Comparison of ENCODE assay signal across 8 cellular contexts in genomic region chr19:2475702-2476450, GRCh38. TPM values are rescaled to one million over a fixed set of nuclear protein-coding genes. Genes with fewer than 3 reads are reported as not detected.
DNase-seq lines count a peak whose midpoint lies in the region; ATAC-seq and TF ChIP-seq lines count a peak whose summit lies in the region.

A gene with protein sequence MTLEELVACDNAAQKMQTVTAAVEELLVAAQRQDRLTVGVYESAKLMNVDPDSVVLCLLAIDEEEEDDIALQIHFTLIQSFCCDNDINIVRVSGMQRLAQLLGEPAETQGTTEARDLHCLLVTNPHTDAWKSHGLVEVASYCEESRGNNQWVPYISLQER (plus strand): TSS chr19:2476127. CDS start chr19:2476359, 232 bp downstream.

- WGBS in suprapubic skin = under 1% methylated on average over 38 of the region's 70 CpGs

- peak within 1 kb of the TSS; percentile 85 for H3K27ac ChIP-seq in suprapubic skin

- H3K4me1 Mint-ChIP-seq in activated naive CD4-positive, alpha-beta T cell treated with anti-CD3 and anti-CD28 coated beads, Interleukin-2, amount 50 U/mL, for 24 hours = peaks cover 21% of the 10 kb centered on the region

- TF ChIP-seq POLR2A in suprapubic skin (IDR thresholded peaks at IDR 0.05) = peak; percentile 100

- peaks cover 11% of the 10 kb centered on the region for H3K36me3 ChIP-seq in suprapubic skin

- peaks cover 39% of the 10 kb centered on the region for H3K4me1 ChIP-seq in suprapubic skin

- TF ChIP-seq EP300 in suprapubic skin (IDR thresholded peaks at IDR 0.05) = no peak

- DNase-seq in GM04503 (ENCODE audit: low read depth) = peak; percentile 88
- peak; percentile 94 for DNase-seq in NCI-H1092 (lab: John Stamatoyannopoulos, UW)
- DNase-seq in SKM-1 (lab: John Stamatoyannopoulos, UW; ENCODE audit: unreplicated experiment) = peak; percentile 95
- DNase-seq in globus pallidus (ENCODE audit: low spot score) = peak; percentile 97
- peak; percentile 94 for DNase-seq in occipital lobe (lab: John Stamatoyannopoulos, UW)
- DNase-seq in suprapubic skin (ENCODE audit: low spot score in 2 of 2) = peak; percentile 98 to 99

- H3K9me3 ChIP-seq in suprapubic skin = no peaks in the 10 kb centered on the region

- no peak for TF ChIP-seq CTCF in suprapubic skin (IDR thresholded peaks at IDR 0.05)

- peak within 1 kb of the TSS; percentile 95 for H3K4me3 Mint-ChIP-seq in activated naive CD4-positive, alpha-beta T cell treated with anti-CD3 and anti-CD28 coated beads, Interleukin-2, amount 50 U/mL, for 24 hours

- H3K4me3 ChIP-seq in suprapubic skin = peak within 1 kb of the TSS; percentile 89

- H3K27ac Mint-ChIP-seq in activated naive CD4-positive, alpha-beta T cell treated with anti-CD3 and anti-CD28 coated beads, Interleukin-2, amount 50 U/mL, for 24 hours = peak within 1 kb of the TSS; percentile 97

- no peaks in the 10 kb centered on the region for H3K27me3 ChIP-seq in suprapubic skin

- H3K27me3 Mint-ChIP-seq in activated naive CD4-positive, alpha-beta T cell treated with anti-CD3 and anti-CD28 coated beads, Interleukin-2, amount 50 U/mL, for 24 hours = no peaks in the 10 kb centered on the region

- no peaks in the 10 kb centered on the region for H3K9me3 Mint-ChIP-seq in activated naive CD4-positive, alpha-beta T cell treated with anti-CD3 and anti-CD28 coated beads, Interleukin-2, amount 50 U/mL, for 24 hours

- peak; percentile 39 for ATAC-seq in HG02571 (IDR thresholded peaks at IDR 0.05; ENCODE audit: unreplicated experiment)

- H3K36me3 Mint-ChIP-seq in activated naive CD4-positive, alpha-beta T cell treated with anti-CD3 and anti-CD28 coated beads, Interleukin-2, amount 50 U/mL, for 24 hours = peaks cover 9% of the 10 kb centered on the region

RNA-seq across cellular contexts. Expression of the gene that starts here (rescaled TPM):
- total RNA-seq in occipital lobe = 4.7 TPM
- 100 to 1,000 TPM in 1 of 4 donors, 10 to 100 TPM in 3; 52.5 to 134 (median 68.7) TPM for total RNA-seq in suprapubic skin

Comparison
In these comparisons a context has a peak if more than half of its experiments do, and no peak if none do; other contexts are left out.
1. Peak in every context shown above with its lines: DNase-seq, ATAC-seq, H3K4me3 ChIP-seq and H3K27ac ChIP-seq.